Comparison of ENCODE assay signal across 1 cellular context in genomic region chr14:24145700-24146621, GRCh38.
TF ChIP-seq lines count a peak whose summit lies in the region.

PSME2 (minus strand) TSS chr14:24146610; CDS start chr14:24146581, 29 bp downstream.

TF ChIP-seq in HepG2, 621 proteins besides CTCF, POLR2A, EP300 and RAD21 (continued from another document and continues in another):
- no peak for TF ChIP-seq CEBPZ (IDR thresholded peaks at IDR 0.05; ENCODE audit: low read length)
- TF ChIP-seq MED13 (CRISPR knock-in tag; IDR thresholded peaks at IDR 0.05), result no peak
- TF ChIP-seq ZNF891 (CRISPR knock-in tag; IDR thresholded peaks at IDR 0.05), result no peak
- no peak for TF ChIP-seq SSRP1 (CRISPR knock-in tag; IDR thresholded peaks at IDR 0.05)
- TF ChIP-seq KLF6 (CRISPR knock-in tag; IDR thresholded peaks at IDR 0.05), result peak; percentile 24; the same call in 1 of the 2 replicates
- TF ChIP-seq RBAK (CRISPR knock-in tag; IDR thresholded peaks at IDR 0.05), result peak; percentile 78; the same call in 1 of the 2 replicates
- TF ChIP-seq ZNF784 (CRISPR knock-in tag; IDR thresholded peaks at IDR 0.05; ENCODE audit: borderline replicate concordance), result no peak; the same call in 1 of the 2 replicates
- TF ChIP-seq MBNL3 (CRISPR knock-in tag; conservative IDR thresholded peaks at IDR 0.05), result no peak
- TF ChIP-seq ATAD3A (CRISPR knock-in tag; IDR thresholded peaks at IDR 0.05), result no peak
- TF ChIP-seq JUND (CRISPR knock-in tag; IDR thresholded peaks at IDR 0.05), result no peak
- TF ChIP-seq RORA (CRISPR knock-in tag; IDR thresholded peaks at IDR 0.05), result no peak
- no peak for TF ChIP-seq GPN1 (CRISPR knock-in tag; IDR thresholded peaks at IDR 0.05; ENCODE audit: borderline replicate concordance)
- no peak for TF ChIP-seq RXRA (CRISPR knock-in tag; IDR thresholded peaks at IDR 0.05)
- peak; percentile 54; the same call in 1 of the 2 replicates for TF ChIP-seq ZNF333 (CRISPR knock-in tag; IDR thresholded peaks at IDR 0.05; ENCODE audit: borderline replicate concordance)
- no peak for TF ChIP-seq ADNP (CRISPR knock-in tag; IDR thresholded peaks at IDR 0.05)
- TF ChIP-seq ZSCAN9 (CRISPR knock-in tag; IDR thresholded peaks at IDR 0.05; ENCODE audit: borderline replicate concordance), result peak; percentile 50; the same call in 1 of the 2 replicates
- TF ChIP-seq ZFP62 (CRISPR knock-in tag; IDR thresholded peaks at IDR 0.05), result no peak
- TF ChIP-seq PCBP2 (optimal IDR thresholded peaks at IDR 0.05; ENCODE audit: low read depth, low read length, poor library complexity, severe bottlenecking), result no peak
- no peak for TF ChIP-seq MTA1 (CRISPR knock-in tag; IDR thresholded peaks at IDR 0.05; ENCODE audit: borderline replicate concordance)
- TF ChIP-seq FOXK1 (CRISPR knock-in tag; IDR thresholded peaks at IDR 0.05; ENCODE audit: borderline replicate concordance, low read depth), result peak; percentile 67; the same call in 1 of the 2 replicates
- no peak for TF ChIP-seq ZFP37 (CRISPR knock-in tag; IDR thresholded peaks at IDR 0.05; ENCODE audit: borderline replicate concordance)
- TF ChIP-seq ZNF768 (CRISPR knock-in tag; IDR thresholded peaks at IDR 0.05), result peak; percentile 49; the same call in 1 of the 2 replicates
- TF ChIP-seq ZBTB25 (CRISPR knock-in tag; IDR thresholded peaks at IDR 0.05), result peak; percentile 64; the same call in 1 of the 2 replicates
- peak; percentile 94 for TF ChIP-seq SMAD9 (CRISPR knock-in tag; IDR thresholded peaks at IDR 0.05)
- no peak for TF ChIP-seq KDM1A (CRISPR knock-in tag; IDR thresholded peaks at IDR 0.05)
- peak; percentile 9; the same call in 1 of the 2 replicates for TF ChIP-seq YEATS2 (CRISPR knock-in tag; IDR thresholded peaks at IDR 0.05; ENCODE audit: borderline replicate concordance)
- TF ChIP-seq E2F2 (CRISPR knock-in tag; IDR thresholded peaks at IDR 0.05; ENCODE audit: borderline replicate concordance), result no peak
- TF ChIP-seq ZNF703 (CRISPR knock-in tag; IDR thresholded peaks at IDR 0.05; ENCODE audit: borderline replicate concordance), result no peak
- TF ChIP-seq IKZF5 (CRISPR knock-in tag; IDR thresholded peaks at IDR 0.05), result no peak
- TF ChIP-seq ZNF431 (CRISPR knock-in tag; IDR thresholded peaks at IDR 0.05; ENCODE audit: borderline replicate concordance, low read depth), result no peak
- TF ChIP-seq RNF219 (CRISPR knock-in tag; IDR thresholded peaks at IDR 0.05), result no peak
- TF ChIP-seq KMT2B (CRISPR knock-in tag; IDR thresholded peaks at IDR 0.05), result no peak; the same call in 1 of the 2 replicates
- TF ChIP-seq ESRRA (CRISPR knock-in tag; IDR thresholded peaks at IDR 0.05; ENCODE audit: low read depth), result peak; percentile 12; the same call in 1 of the 2 replicates
- no peak for TF ChIP-seq ZNF549 (CRISPR knock-in tag; IDR thresholded peaks at IDR 0.05)
- peak; percentile 87 for TF ChIP-seq IKZF4 (CRISPR knock-in tag; IDR thresholded peaks at IDR 0.05; ENCODE audit: borderline replicate concordance, low read depth, not compliant biosample characterization)
- 0 out of 2 replicates have a peak, but pooled peaks have one; percentile 16 for TF ChIP-seq ZNF691 (CRISPR knock-in tag; IDR thresholded peaks at IDR 0.05; ENCODE audit: borderline replicate concordance, low read depth)
- TF ChIP-seq KLF9 (CRISPR knock-in tag; IDR thresholded peaks at IDR 0.05; ENCODE audit: low read depth), result no peak
- no peak for TF ChIP-seq ZNF382 (CRISPR knock-in tag; IDR thresholded peaks at IDR 0.05; ENCODE audit: borderline replicate concordance)
- TF ChIP-seq REPIN1 (CRISPR knock-in tag; IDR thresholded peaks at IDR 0.05; ENCODE audit: borderline replicate concordance, low read depth), result peak; percentile 71
- TF ChIP-seq POLR2AphosphoS5 (IDR thresholded peaks at IDR 0.05; ENCODE audit: low read depth, low read length), result peak; percentile 97
- TF ChIP-seq LCORL (IDR thresholded peaks at IDR 0.05), result no peak
- no peak for TF ChIP-seq LCORL (CRISPR knock-in tag; IDR thresholded peaks at IDR 0.05)
- TF ChIP-seq FOSL2 (CRISPR knock-in tag; IDR thresholded peaks at IDR 0.05), result peak; percentile 36
- TF ChIP-seq ZNF616 (CRISPR knock-in tag; IDR thresholded peaks at IDR 0.05; ENCODE audit: low read depth), result no peak
- TF ChIP-seq SUZ12 (IDR thresholded peaks at IDR 0.05; ENCODE audit: low read depth, low read length), result no peak
- TF ChIP-seq HMGXB3 (CRISPR knock-in tag; IDR thresholded peaks at IDR 0.05; ENCODE audit: borderline replicate concordance), result no peak; the same call in none of the 2 replicates
- no peak for TF ChIP-seq ZEB1 (IDR thresholded peaks at IDR 0.05; ENCODE audit: insufficient replicate concordance, low read depth)
- TF ChIP-seq SIN3B (IDR thresholded peaks at IDR 0.05; ENCODE audit: low read length), result no peak
- no peak for TF ChIP-seq RNF2 (conservative IDR thresholded peaks at IDR 0.05; ENCODE audit: low read depth)
- no peak for TF ChIP-seq NPAS2 (CRISPR knock-in tag; IDR thresholded peaks at IDR 0.05; ENCODE audit: borderline replicate concordance)
- no peak for TF ChIP-seq TCF7 (IDR thresholded peaks at IDR 0.05; ENCODE audit: low read depth)
- 0 out of 2 replicates have a peak, but pooled peaks have one; percentile 59 for TF ChIP-seq MYC (CRISPR knock-in tag; IDR thresholded peaks at IDR 0.05; ENCODE audit: borderline replicate concordance)
- TF ChIP-seq ZNF20 (CRISPR knock-in tag; IDR thresholded peaks at IDR 0.05), result no peak
- no peak for TF ChIP-seq ZSCAN21 (CRISPR knock-in tag; IDR thresholded peaks at IDR 0.05; ENCODE audit: borderline replicate concordance)
